Comparison of ENCODE assay signal across 1 cellular context in genomic region chr11:127056338-127056971, GRCh38.
TF ChIP-seq lines count a peak whose summit lies in the region.

No MANE protein-coding gene starts in this region.

TF ChIP-seq in K562, 482 proteins besides CTCF, POLR2A, EP300 and RAD21 (continued from another document):
- TF ChIP-seq USF1 (CRISPR knock-in tag; IDR thresholded peaks at IDR 0.05) (0 out of 2 replicates have a peak, but pooled peaks have one; percentile 16), CBX1 (IDR thresholded peaks at IDR 0.05; ENCODE audit: low read depth) (no peak), GATA2 (CRISPR knock-in tag; IDR thresholded peaks at IDR 0.05) (no peak), NFYB (IDR thresholded peaks at IDR 0.05; ENCODE audit: extremely low read depth, insufficient read length) (peak; percentile 79), ESRRA (IDR thresholded peaks at IDR 0.05; ENCODE audit: borderline replicate concordance, low read depth) (no peak), HNRNPUL1 (IDR thresholded peaks at IDR 0.05; ENCODE audit: low read length) (no peak), ZNF146 (CRISPR knock-in tag; IDR thresholded peaks at IDR 0.05; ENCODE audit: unreplicated experiment) (no peak), ZMIZ1 (IDR thresholded peaks at IDR 0.05; ENCODE audit: low read depth in 2 of 2, low read length in 2 of 2) (no peak), FOS (IDR thresholded peaks at IDR 0.05; ENCODE audit: extremely low read depth, insufficient read length) (peak; percentile 17), ZNF57 (CRISPR knock-in tag; IDR thresholded peaks at IDR 0.05) (no peak), TEAD2 (tag; IDR thresholded peaks at IDR 0.05) (no peak), HCFC1 (IDR thresholded peaks at IDR 0.05; ENCODE audit: low read depth, low read length) (peak; percentile 73), CGGBP1 (CRISPR knock-in tag; IDR thresholded peaks at IDR 0.05) (no peak), CBX8 (IDR thresholded peaks at IDR 0.05; ENCODE audit: borderline replicate concordance, extremely low read depth, low read depth, low read length, poor library complexity, severe bottlenecking) (no peak), RAD51 (IDR thresholded peaks at IDR 0.05; ENCODE audit: borderline replicate concordance, low read depth) (peak; percentile 73), PTRF (tag; IDR thresholded peaks at IDR 0.05) (no peak), ZNF512 (tag; IDR thresholded peaks at IDR 0.05) (peak; percentile 82), SLC30A9 (CRISPR knock-in tag; IDR thresholded peaks at IDR 0.05) (no peak), MTA3 (IDR thresholded peaks at IDR 0.05; ENCODE audit: borderline replicate concordance) (no peak)
